ENCODE assay signal across 33 cellular contexts in the genomic region with DNA sequence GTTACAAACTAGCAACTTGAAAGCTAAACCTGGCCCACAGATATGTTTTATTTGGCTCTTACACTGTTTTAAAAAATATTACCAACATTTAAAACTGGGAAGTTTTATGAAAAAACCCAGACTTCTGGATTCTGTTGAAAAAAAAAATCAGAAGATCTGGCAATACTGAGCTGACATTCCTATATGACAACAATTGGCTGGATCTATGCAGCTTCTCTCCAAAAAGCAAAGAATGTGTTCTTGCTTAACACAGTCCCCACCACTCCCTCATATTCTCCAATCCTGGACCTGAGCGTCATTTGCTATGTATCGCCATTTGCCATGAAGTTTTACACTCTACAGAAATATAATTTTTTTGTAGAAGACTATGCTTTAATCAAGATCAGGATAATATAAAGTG.
"Had no signal": no experiment of that assay in that cellular context is flagged by ENCODE, and none has a peak within 500 bp of the region (broad histone marks: within the 10 kb centered on the region; RNA-seq: fewer than 3 reads in every experiment).

No MANE protein-coding gene starts in this region.

- H3K4me1 ChIP-seq: body of pancreas, breast epithelium, Peyer's patch, SJSA1 had no signal

- H3K27me3 ChIP-seq: body of pancreas, breast epithelium, Peyer's patch, SJSA1 had no signal

- H3K4me3 ChIP-seq: body of pancreas, breast epithelium, Peyer's patch, SJSA1 had no signal

- H3K9ac ChIP-seq: SK-N-SH had no signal

- H3K36me3 ChIP-seq: breast epithelium, Peyer's patch, SJSA1, WERI-Rb-1 had no signal

- DNase-seq: activated CD4-positive, alpha-beta memory T cell treated with anti-CD3 and anti-CD28 coated beads, Interleukin-2, amount 10 ng/mL, durations not matched to agents 7 days and 5 days; activated CD4-positive, alpha-beta T cell treated with anti-CD3 and anti-CD28 coated beads for 1 hour; activated CD4-positive, alpha-beta T cell treated with anti-CD3 and anti-CD28 coated beads for 48 hours; activated CD4-positive, CD25-positive, alpha-beta regulatory T cell; activated CD8-positive, alpha-beta memory T cell treated with anti-CD3 and anti-CD28 coated beads for 24 hours; activated CD8-positive, alpha-beta memory T cell treated with anti-CD3 and anti-CD28 coated beads, Interleukin-2, amount 10 ng/mL, durations not matched to agents 7 days and 5 days; activated CD8-positive, alpha-beta memory T cell treated with anti-CD3 and anti-CD28 coated beads, Interleukin-2, amount 50 U/mL, for 48 hours; activated effector memory CD4-positive, alpha-beta T cell treated with Interleukin-2 at 50 U/mL for 16 hours; activated naive CD4-positive, alpha-beta T cell treated with anti-CD3 and anti-CD28 coated beads, Interleukin-2, amount 10 ng/mL, durations not matched to agents 7 days and 5 days; activated T-cell treated with anti-CD3 and anti-CD28 coated beads, Interleukin-2, amount 50 U/mL, for 48 hours; amygdala; body of pancreas; MM.1S; MV-4-11; NCI-H1092; NCI-H1436 treated with DMSO at 0.1 percent for 48 hours; NCI-H1694 treated with DMSO at 0.1 percent for 48 hours; NCI-H2029; NCI-H345; NCI-H526; NCI-H748 treated with DMSO at 0.1 percent for 48 hours; NK-92 treated with Interleukin-12 subunit alpha and Interleukin-12 subunit beta, amount 100 ng/mL, for 24 hours; PC-3; Peyer's patch; RPMI8226; SHP77 treated with DMSO at 0.1 percent for 48 hours; SK-N-SH; T-helper 1 cell; T-helper 2 cell; T-helper 9 cell; WERI-Rb-1 had no signal

- H3K9me3 ChIP-seq: SK-N-SH had no signal

- H3K4me2 ChIP-seq: SK-N-SH had no signal

- ATAC-seq: activated CD8-positive, alpha-beta memory T cell treated with anti-CD3 and anti-CD28 coated beads, Interleukin-2, amount 10 ng/mL, durations not matched to agents 7 days and 5 days; body of pancreas; PC-3 had no signal

- H3K27ac ChIP-seq: body of pancreas, breast epithelium, Peyer's patch, SJSA1, WERI-Rb-1 had no signal
